In the genomic region with DNA sequence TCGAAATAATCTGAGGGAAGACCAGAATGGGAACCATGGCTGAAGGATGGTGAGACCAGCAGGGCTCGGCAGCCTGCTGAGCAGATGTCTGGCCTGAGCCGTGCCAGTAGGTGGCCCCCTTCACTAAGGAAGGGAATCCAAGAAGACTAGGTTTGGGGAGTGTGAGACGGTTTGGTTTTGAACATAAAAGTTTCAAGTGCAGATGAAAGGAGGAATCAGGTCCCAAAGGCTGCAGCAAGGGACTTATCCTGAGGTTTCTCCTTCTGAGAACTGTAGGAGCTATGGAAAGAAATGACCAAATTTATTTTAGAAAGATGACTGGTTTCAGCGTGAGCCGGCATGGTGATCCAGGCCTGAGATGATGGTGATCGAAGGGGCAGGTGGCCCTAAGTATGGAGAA, we compare ENCODE assay signal across 8 cellular contexts. TPM values are rescaled to one million over a fixed set of nuclear protein-coding genes. Genes with fewer than 3 reads are reported as not detected.
DNase-seq lines count a peak whose midpoint lies in the region; ATAC-seq, FAIRE-seq and TF ChIP-seq lines count a peak whose summit lies in the region.

No MANE protein-coding gene starts in this region.

- no peak for FAIRE-seq in A549 (lab: Jason Lieb, UNC)

- TF ChIP-seq EP300 in A549 (IDR thresholded peaks at IDR 0.05): no peak

- peak; percentile 92 for TF ChIP-seq CTCF in A549 (IDR thresholded peaks at IDR 0.05)
- peak; percentile 94 for TF ChIP-seq CTCF in GM13977 (IDR thresholded peaks at IDR 0.05; ENCODE audit: extremely low read depth, insufficient read depth, missing control alignments)

- peaks cover 7% of the 10 kb centered on the region; the same call in 2 of the 3 replicates for H3K4me1 ChIP-seq in A549

- in situ Hi-C loops in GM13977 (cut with MboI; ENCODE audit: low pct_unique_long_range_greater_than_20kb, low sequenced_read_pairs, unreplicated experiment): loop anchor here (10.0 kb wide), 1 partner anchor 100 kb away; a partner anchor contains a TSS

- H3K9me3 ChIP-seq in A549: no peaks in the 10 kb centered on the region

- CTCF ChIA-PET in A549 (lab: Yijun Ruan, JAX): interaction anchor here (0.7 to 16.0 kb wide), 47 partner anchors 9 to 660 kb away, joined by 3 to 440 read pairs (median 5); a partner anchor contains a TSS

- no peak overlapping the region for H3K4me3 ChIP-seq in A549

- TF ChIP-seq RAD21 in A549 (conservative IDR thresholded peaks at IDR 0.05 in 1 of 2, IDR thresholded peaks at IDR 0.05 in 1 of 2): peak; percentile 92 to 97

- POLR2A ChIA-PET in A549 (lab: Yijun Ruan, JAX): no interaction called here

- H3K4me2 ChIP-seq in A549: no peak overlapping the region

- 42% methylated on average over 7 of the region's 7 CpGs for WGBS in A549 (ENCODE audit: missing lambda C conversion rate)

- peak; percentile 57 to 77 for DNase-seq in A549 (ENCODE audit: low read depth in 1 of 2, low spot score in 1 of 2)
- DNase-seq in GM13977 (ENCODE audit: low spot score): peak; percentile 48
- DNase-seq in NCI-H510A (lab: John Stamatoyannopoulos, UW): peak; percentile 23
- peak; percentile 37 to 58 for DNase-seq in activated CD4-positive, alpha-beta T cell treated with anti-CD3 and anti-CD28 coated beads, Interleukin-2, amount 50 U/mL, for 24 hours (ENCODE audit: low read depth in 1 of 2, low spot score in 1 of 2)
- peak; percentile 48 for DNase-seq in dedifferentiated amniotic fluid mesenchymal stem cell (ENCODE audit: extremely low spot score)
- peak; percentile 80 for DNase-seq in medulla oblongata (ENCODE audit: extremely low spot score)
- peak; percentile 38 to 48 for DNase-seq in stimulated activated CD8-positive, alpha-beta memory T cell treated with anti-CD3 and anti-CD28 coated beads, Interleukin-15, amount 100 ng/mL, for 4 hours (ENCODE audit: low read depth in 2 of 2)
- no peak for DNase-seq in NCI-H187 (lab: John Stamatoyannopoulos, UW)

- peak; percentile 67 to 68 for ATAC-seq in A549

- H3K27ac ChIP-seq in A549: no peak overlapping the region

- no peak for TF ChIP-seq POLR2A in A549 (IDR thresholded peaks at IDR 0.05; ENCODE audit: low read length)

TF ChIP-seq in A549, 52 proteins besides CTCF, POLR2A, EP300 and RAD21:
- TF ChIP-seq MAZ (IDR thresholded peaks at IDR 0.05; ENCODE audit: borderline replicate concordance, low read depth, low read length) (no peak), NFE2L2 (conservative IDR thresholded peaks at IDR 0.05; ENCODE audit: low read length) (no peak), HEYL (CRISPR knock-in tag; IDR thresholded peaks at IDR 0.05) (no peak), SMC3 (IDR thresholded peaks at IDR 0.05) (peak; percentile 77)
TF ChIP-seq in A549: peak in this region for 1.

RNA-seq across cellular contexts. Expression of a gene that starts 4.6 kb away (rescaled TPM):
- polyA plus RNA-seq in A549 (2011; rRNA removed): 62.6 and 73.0 TPM in 2 replicates
- 32.0 and 35.8 TPM in 2 replicates for polyA plus RNA-seq in A549 (2012; cell fraction: cytosol; rRNA removed)
- polyA plus RNA-seq in A549 (2012; cell fraction: nucleus; rRNA removed): 36.7 and 48.6 TPM in 2 replicates
- 46.7 to 50.4 TPM (median 47.5 TPM) in 3 replicates for polyA plus RNA-seq in A549 (2017; fragmentation: RNase III; extraction: RNeasy Plus Mini Kit Qiagen cat#74134 plus additional on column Dnase treatment)
- polyA minus RNA-seq in A549 (2011; rRNA and poly(A)+ RNA removed): 47.4 and 47.8 TPM in 2 replicates

RNA-seq across cellular contexts. Expression of a gene that starts 28.1 kb away (rescaled TPM):
- 0.83 and 1.0 TPM in 2 replicates for polyA plus RNA-seq in A549 (2011; rRNA removed)
- 0.79 and 1.3 TPM in 2 replicates for polyA plus RNA-seq in A549 (2012; cell fraction: cytosol; rRNA removed)
- polyA plus RNA-seq in A549 (2012; cell fraction: nucleus; rRNA removed): 1.4 and 1.5 TPM in 2 replicates
- polyA plus RNA-seq in A549 (2017; fragmentation: RNase III; extraction: RNeasy Plus Mini Kit Qiagen cat#74134 plus additional on column Dnase treatment): 2.6 to 3.4 TPM (median 3.3 TPM) in 3 replicates
- polyA minus RNA-seq in A549 (2011; rRNA and poly(A)+ RNA removed): 1.2 and 1.8 TPM in 2 replicates

RNA-seq across cellular contexts. Expression of a gene that starts 32.0 kb away (rescaled TPM):
- polyA plus RNA-seq in A549 (2011; rRNA removed): 0.06 and 0.16 TPM in 2 replicates
- 0.05 TPM in 1 of 2 replicates, not detected in the other for polyA plus RNA-seq in A549 (2012; cell fraction: cytosol; rRNA removed)
- not detected in 2 replicates for polyA plus RNA-seq in A549 (2012; cell fraction: nucleus; rRNA removed)
- 0.13 TPM in 1 of 3 replicates, not detected in the others for polyA plus RNA-seq in A549 (2017; fragmentation: RNase III; extraction: RNeasy Plus Mini Kit Qiagen cat#74134 plus additional on column Dnase treatment)
- polyA minus RNA-seq in A549 (2011; rRNA and poly(A)+ RNA removed): 0.54 TPM in 1 of 2 replicates, not detected in the other

Comparison
In these comparisons a context has a peak if more than half of its experiments do, and no peak if none do; other contexts are left out.
1. DNase-seq: peak in A549 (2 of 2), GM13977 (single experiment), NCI-H510A (single experiment), activated CD4-positive, alpha-beta T cell treated with anti-CD3 and anti-CD28 coated beads, Interleukin-2, amount 50 U/mL, for 24 hours (2 of 2), dedifferentiated amniotic fluid mesenchymal stem cell (single experiment), medulla oblongata (single experiment) and stimulated activated CD8-positive, alpha-beta memory T cell treated with anti-CD3 and anti-CD28 coated beads, Interleukin-15, amount 100 ng/mL, for 4 hours (2 of 2); none in NCI-H187 (0 of 2).